In the genomic region with DNA sequence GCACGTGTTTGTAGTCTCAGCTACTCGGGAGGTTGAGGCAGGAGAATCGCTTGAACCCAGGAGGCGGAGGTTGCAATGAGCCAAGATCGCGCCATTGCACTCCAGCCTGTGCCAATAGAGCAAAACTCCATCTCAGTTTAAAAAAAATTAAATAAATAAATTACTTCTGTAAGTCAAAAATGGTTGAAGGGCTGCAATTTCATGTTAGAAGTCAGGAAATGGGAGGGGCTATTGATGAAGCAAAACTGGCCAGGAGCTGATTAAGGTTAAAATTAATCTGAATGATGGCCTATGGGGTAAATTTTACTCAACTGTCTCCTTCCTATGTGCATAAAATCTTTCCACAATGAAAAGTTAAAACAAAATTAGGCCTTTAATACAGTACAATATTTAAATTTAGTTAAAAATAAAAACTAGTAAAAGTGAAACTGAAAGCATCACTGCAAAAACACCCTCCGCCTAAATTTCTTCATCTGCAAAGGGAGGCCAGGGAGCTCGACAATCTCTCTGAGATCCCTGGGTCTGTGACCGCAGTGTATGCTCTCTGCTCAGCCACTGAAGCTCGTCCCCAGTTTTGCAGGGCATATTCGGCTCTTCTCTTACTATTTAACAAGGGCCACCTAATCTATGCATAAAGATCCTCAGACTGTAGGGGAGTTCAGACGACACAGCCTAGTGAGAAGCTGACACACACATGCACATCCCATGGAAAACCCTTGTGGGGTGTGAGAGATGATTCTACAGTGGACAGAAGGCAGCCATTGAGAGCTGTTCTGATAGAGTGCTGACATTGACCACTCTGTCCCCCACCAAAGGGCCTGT, we compare ENCODE assay signal across 8 cellular contexts. TPM values are rescaled to one million over a fixed set of nuclear protein-coding genes. Genes with fewer than 3 reads are reported as not detected.
DNase-seq lines count a peak whose midpoint lies in the region; ATAC-seq lines count a peak whose summit lies in the region.

No MANE protein-coding gene starts in this region.

- peaks cover 77% of the 10 kb centered on the region for H3K36me3 Mint-ChIP-seq in activated naive CD4-positive, alpha-beta T cell treated with anti-CD3 and anti-CD28 coated beads, Interleukin-2, amount 10 ng/mL, durations not matched to agents 7 days and 5 days

- no peak overlapping the region for H3K4me3 ChIP-seq in urinary bladder (ENCODE audit: low read depth, low read length)

- peak overlapping the region; percentile 70 for H3K27ac ChIP-seq in urinary bladder (ENCODE audit: low read depth)

- WGBS in urinary bladder, result 74% methylated on average over 12 of the region's 12 CpGs

- peak; percentile 51 for ATAC-seq in GM21825 (IDR thresholded peaks at IDR 0.05; ENCODE audit: unreplicated experiment)

- peaks cover 94% of the 10 kb centered on the region for H3K4me1 Mint-ChIP-seq in activated naive CD4-positive, alpha-beta T cell treated with anti-CD3 and anti-CD28 coated beads, Interleukin-2, amount 10 ng/mL, durations not matched to agents 7 days and 5 days

- no peaks in the 10 kb centered on the region for H3K4me1 ChIP-seq in urinary bladder (ENCODE audit: insufficient read depth)

- peak overlapping the region; percentile 97 for H3K27ac Mint-ChIP-seq in activated naive CD4-positive, alpha-beta T cell treated with anti-CD3 and anti-CD28 coated beads, Interleukin-2, amount 10 ng/mL, durations not matched to agents 7 days and 5 days

- DNase-seq in Daoy (ENCODE audit: low read depth), result peak; percentile 13
- DNase-seq in NOMO-1 (lab: John Stamatoyannopoulos, UW; ENCODE audit: unreplicated experiment in 2 of 2), result peak; percentile 47 to 82
- DNase-seq in activated naive CD4-positive, alpha-beta T cell treated with anti-CD3 and anti-CD28 coated beads, Interleukin-2, amount 10 ng/mL, durations not matched to agents 7 days and 5 days, result peak; percentile 77
- DNase-seq in medulla oblongata (ENCODE audit: extremely low spot score), result peak; percentile 43
- no peak for DNase-seq in cerebellar nuclear complex (lab: John Stamatoyannopoulos, UW)
- DNase-seq in NCI-H345 treated with DMSO at 0.1 percent for 48 hours (lab: John Stamatoyannopoulos, UW; ENCODE audit: unreplicated experiment), result no peak

- CTCF ChIA-PET in activated naive CD4-positive, alpha-beta T cell treated with anti-CD3 and anti-CD28 coated beads, Interleukin-2, amount 10 ng/mL, durations not matched to agents 7 days and 5 days (lab: Charles Lee), result interaction anchor here (0.6 to 1.5 kb wide), 5 partner anchors 42 to 152 kb away, joined by 3 to 13 read pairs (median 3); no protein-coding TSS in a partner anchor

- H3K4me3 Mint-ChIP-seq in activated naive CD4-positive, alpha-beta T cell treated with anti-CD3 and anti-CD28 coated beads, Interleukin-2, amount 10 ng/mL, durations not matched to agents 7 days and 5 days, result peak overlapping the region; percentile 74

- H3K9me3 Mint-ChIP-seq in activated naive CD4-positive, alpha-beta T cell treated with anti-CD3 and anti-CD28 coated beads, Interleukin-2, amount 10 ng/mL, durations not matched to agents 7 days and 5 days, result peaks cover 2% of the 10 kb centered on the region

- no peaks in the 10 kb centered on the region for H3K27me3 Mint-ChIP-seq in activated naive CD4-positive, alpha-beta T cell treated with anti-CD3 and anti-CD28 coated beads, Interleukin-2, amount 10 ng/mL, durations not matched to agents 7 days and 5 days

- no peaks in the 10 kb centered on the region for H3K36me3 ChIP-seq in urinary bladder (ENCODE audit: insufficient read depth)

RNA-seq across cellular contexts. Expression of a gene that starts 57.2 kb away (rescaled TPM):
- total RNA-seq in Daoy (2014; rRNA removed; shearing (Covaris generic)), result 10.7 and 33.4 TPM in 2 replicates
- 35.6 TPM for total RNA-seq in urinary bladder
- 39.5 TPM for polyA plus RNA-seq in urinary bladder

Comparison
In these comparisons a context has a peak if more than half of its experiments do, and no peak if none do; other contexts are left out.
1. DNase-seq: peak in Daoy (single experiment), NOMO-1 (2 of 2), activated naive CD4-positive, alpha-beta T cell treated with anti-CD3 and anti-CD28 coated beads, Interleukin-2, amount 10 ng/mL, durations not matched to agents 7 days and 5 days (single experiment) and medulla oblongata (single experiment); none in cerebellar nuclear complex (0 of 2) and NCI-H345 treated with DMSO at 0.1 percent for 48 hours (single experiment).